Comparison of ENCODE assay signal across 8 cellular contexts in the genomic region with DNA sequence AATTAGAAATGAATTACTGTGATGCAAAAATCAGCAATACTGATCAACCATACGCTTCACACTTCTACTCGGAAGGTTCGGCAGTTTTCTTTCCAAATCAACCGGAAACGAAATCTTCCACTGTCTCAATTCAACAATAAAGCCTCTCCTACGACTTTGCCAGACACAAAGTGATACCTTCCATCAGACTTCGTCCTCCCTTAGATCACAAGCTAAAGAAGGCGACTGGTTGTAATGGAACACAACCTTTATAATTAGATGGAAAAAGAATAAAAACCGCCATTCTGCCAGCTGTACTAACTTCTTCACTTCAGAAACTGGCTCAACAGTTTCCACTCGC. TPM values are rescaled to one million over a fixed set of nuclear protein-coding genes. Genes with fewer than 3 reads are reported as not detected.
DNase-seq lines count a peak whose midpoint lies in the region; ATAC-seq and TF ChIP-seq lines count a peak whose summit lies in the region.

No MANE protein-coding gene starts in this region.

- H3K27ac ChIP-seq in HUES64 (ENCODE audit: low read depth, low read length) = peak overlapping the region; percentile 67
- H3K27ac ChIP-seq in muscle layer of colon (ENCODE audit: low read depth, low read length) = peak overlapping the region; percentile 71

- POLR2A ChIA-PET in GM10248 (lab: Yijun Ruan, JAX) = no interaction called here

- H3K36me3 ChIP-seq in HUES64 (ENCODE audit: insufficient read depth, low read length) (no peaks in the 10 kb centered on the region), muscle layer of colon (ENCODE audit: insufficient read depth, low read length) (no peaks in the 10 kb centered on the region)

- no peak for ATAC-seq in HG02973 (IDR thresholded peaks at IDR 0.05; ENCODE audit: unreplicated experiment)

- H3K9ac ChIP-seq in HUES64 (ENCODE audit: low read depth, low read length) (peak overlapping the region; percentile 86), muscle layer of colon (ENCODE audit: low read length) (peak overlapping the region; percentile 99)

- 4% methylated on average over 10 of the region's 10 CpGs for WGBS in HUES64

- H3K4me3 ChIP-seq in AG10803 (ENCODE audit: low read length) (peak overlapping the region; percentile 95), HUES64 (ENCODE audit: low read length) (peak overlapping the region; percentile 92), cardiac fibroblast (replicated peaks in 1 of 2; ENCODE audit: low read depth in 2 of 2, low read length in 2 of 2) (peak overlapping the region; percentile 91 to 97), muscle layer of colon (ENCODE audit: low read depth in 1 of 2, low read length in 2 of 2) (peak overlapping the region; percentile 78 to 98)

- DNase-seq in AG10803 (ENCODE audit: low read depth) = no peak
- peak in 1 of 2 donors; percentile 8 for DNase-seq in cardiac fibroblast (ENCODE audit: low read depth in 2 of 2)
- DNase-seq in head of caudate nucleus = no peak
- DNase-seq in UCSD-AML1 (lab: John Stamatoyannopoulos, UW; ENCODE audit: unreplicated experiment) = no peak
- no peak for DNase-seq in GM10248 (ENCODE audit: extremely low spot score)

- H3K4me1 ChIP-seq in HUES64 (ENCODE audit: insufficient read depth, low read length) (peaks cover 12% of the 10 kb centered on the region), muscle layer of colon (ENCODE audit: insufficient read depth, low read length) (peaks cover 23% of the 10 kb centered on the region)

- H3K9me3 ChIP-seq in HUES64 (ENCODE audit: insufficient read depth, low read depth, low read length) (no peaks in the 10 kb centered on the region), muscle layer of colon (ENCODE audit: low read length) (no peaks in the 10 kb centered on the region)

- H3K27me3 ChIP-seq in HUES64 (ENCODE audit: insufficient read depth, low read length) = no peaks in the 10 kb centered on the region
- no peaks in the 10 kb centered on the region for H3K27me3 ChIP-seq in muscle layer of colon (ENCODE audit: control insufficient read depth in 1 of 2, insufficient read depth in 2 of 2, low read length in 2 of 2)

- intact Hi-C loops in head of caudate nucleus (cut with DNase I) = loop anchor here (2.0 to 5.0 kb wide), 2 partner anchors 57 to 117 kb away; no protein-coding TSS in a partner anchor

- CTCF ChIA-PET in GM10248 (lab: Yijun Ruan, JAX) = interaction anchor here (0.6 to 3.5 kb wide), 44 partner anchors 9 to 761 kb away, joined by 3 to 55 read pairs (median 4); a partner anchor contains a TSS

- TF ChIP-seq CTCF in AG10803 (conservative IDR thresholded peaks at IDR 0.05; ENCODE audit: low read length) (no peak), cardiac fibroblast (IDR thresholded peaks at IDR 0.05; ENCODE audit: low read depth, low read length) (no peak), GM10248 (IDR thresholded peaks at IDR 0.05; ENCODE audit: control extremely low read depth, extremely low read depth, low read depth, missing control alignments) (no peak)

RNA-seq across cellular contexts. Expression of a gene that starts 0.6 kb away (rescaled TPM):
- 68.0 TPM for polyA plus RNA-seq in HUES64 (2013, experiment 1 of 2)
- 62.8 TPM for polyA plus RNA-seq in HUES64 (2013, experiment 2 of 2)

RNA-seq across cellular contexts. Expression of a gene that starts 58.7 kb away (rescaled TPM):
- polyA plus RNA-seq in HUES64 (2013, experiment 1 of 2) = 3.2 TPM
- 5.1 TPM for polyA plus RNA-seq in HUES64 (2013, experiment 2 of 2)
